ENCODE assay signal across 1 cellular context in genomic region chr1:231421971-231422797, GRCh38.
TF ChIP-seq lines count a peak whose summit lies in the region.

EGLN1 (minus strand) TSS chr1:231422287; CDS start chr1:231421888, 399 bp downstream.

TF ChIP-seq in K562, 482 proteins besides CTCF, POLR2A, EP300 and RAD21 (continued from another document and continues in another):
- TF ChIP-seq, protein P1, sequence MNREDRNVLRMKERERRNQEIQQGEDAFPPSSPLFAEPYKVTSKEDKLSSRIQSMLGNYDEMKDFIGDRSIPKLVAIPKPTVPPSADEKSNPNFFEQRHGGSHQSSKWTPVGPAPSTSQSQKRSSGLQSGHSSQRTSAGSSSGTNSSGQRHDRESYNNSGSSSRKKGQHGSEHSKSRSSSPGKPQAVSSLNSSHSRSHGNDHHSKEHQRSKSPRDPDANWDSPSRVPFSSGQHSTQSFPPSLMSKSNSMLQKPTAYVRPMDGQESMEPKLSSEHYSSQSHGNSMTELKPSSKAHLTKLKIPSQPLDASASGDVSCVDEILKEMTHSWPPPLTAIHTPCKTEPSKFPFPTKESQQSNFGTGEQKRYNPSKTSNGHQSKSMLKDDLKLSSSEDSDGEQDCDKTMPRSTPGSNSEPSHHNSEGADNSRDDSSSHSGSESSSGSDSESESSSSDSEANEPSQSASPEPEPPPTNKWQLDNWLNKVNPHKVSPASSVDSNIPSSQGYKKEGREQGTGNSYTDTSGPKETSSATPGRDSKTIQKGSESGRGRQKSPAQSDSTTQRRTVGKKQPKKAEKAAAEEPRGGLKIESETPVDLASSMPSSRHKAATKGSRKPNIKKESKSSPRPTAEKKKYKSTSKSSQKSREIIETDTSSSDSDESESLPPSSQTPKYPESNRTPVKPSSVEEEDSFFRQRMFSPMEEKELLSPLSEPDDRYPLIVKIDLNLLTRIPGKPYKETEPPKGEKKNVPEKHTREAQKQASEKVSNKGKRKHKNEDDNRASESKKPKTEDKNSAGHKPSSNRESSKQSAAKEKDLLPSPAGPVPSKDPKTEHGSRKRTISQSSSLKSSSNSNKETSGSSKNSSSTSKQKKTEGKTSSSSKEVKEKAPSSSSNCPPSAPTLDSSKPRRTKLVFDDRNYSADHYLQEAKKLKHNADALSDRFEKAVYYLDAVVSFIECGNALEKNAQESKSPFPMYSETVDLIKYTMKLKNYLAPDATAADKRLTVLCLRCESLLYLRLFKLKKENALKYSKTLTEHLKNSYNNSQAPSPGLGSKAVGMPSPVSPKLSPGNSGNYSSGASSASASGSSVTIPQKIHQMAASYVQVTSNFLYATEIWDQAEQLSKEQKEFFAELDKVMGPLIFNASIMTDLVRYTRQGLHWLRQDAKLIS (CRISPR knock-in tag; IDR thresholded peaks at IDR 0.05), result peak; percentile 87; the same call in 1 of the 2 replicates
- TF ChIP-seq MEF2D (tag; conservative IDR thresholded peaks at IDR 0.05; ENCODE audit: low read depth), result no peak
- TF ChIP-seq MEF2A (IDR thresholded peaks at IDR 0.05; ENCODE audit: control insufficient read depth, low read depth, low read length), result no peak
- no peak for TF ChIP-seq CHAMP1 (IDR thresholded peaks at IDR 0.05)
- no peak for TF ChIP-seq MAFK (IDR thresholded peaks at IDR 0.05; ENCODE audit: low read length)
- no peak; the same call in 1 of the 2 replicates for TF ChIP-seq SMARCC2 (IDR thresholded peaks at IDR 0.05; ENCODE audit: low read depth)
- 0 out of 2 replicates have a peak, but pooled peaks have one; percentile 63 for TF ChIP-seq SRSF1 (IDR thresholded peaks at IDR 0.05; ENCODE audit: low read depth, low read length)
- TF ChIP-seq TOE1 (IDR thresholded peaks at IDR 0.05; ENCODE audit: borderline replicate concordance), result no peak; the same call in 1 of the 2 replicates
- TF ChIP-seq TOE1 (CRISPR knock-in tag; IDR thresholded peaks at IDR 0.05; ENCODE audit: borderline replicate concordance, low read depth), result 0 out of 2 replicates have a peak, but pooled peaks have one; percentile 39
- TF ChIP-seq NCOA6 (IDR thresholded peaks at IDR 0.05), result no peak
- TF ChIP-seq EGR1 (conservative IDR thresholded peaks at IDR 0.05), result peak; percentile 55
- TF ChIP-seq MXD1 (CRISPR knock-in tag; IDR thresholded peaks at IDR 0.05; ENCODE audit: borderline replicate concordance, poor library complexity, severe bottlenecking), result no peak
- TF ChIP-seq ERF (CRISPR knock-in tag; IDR thresholded peaks at IDR 0.05), result peak; percentile 89
- TF ChIP-seq, protein P2, sequence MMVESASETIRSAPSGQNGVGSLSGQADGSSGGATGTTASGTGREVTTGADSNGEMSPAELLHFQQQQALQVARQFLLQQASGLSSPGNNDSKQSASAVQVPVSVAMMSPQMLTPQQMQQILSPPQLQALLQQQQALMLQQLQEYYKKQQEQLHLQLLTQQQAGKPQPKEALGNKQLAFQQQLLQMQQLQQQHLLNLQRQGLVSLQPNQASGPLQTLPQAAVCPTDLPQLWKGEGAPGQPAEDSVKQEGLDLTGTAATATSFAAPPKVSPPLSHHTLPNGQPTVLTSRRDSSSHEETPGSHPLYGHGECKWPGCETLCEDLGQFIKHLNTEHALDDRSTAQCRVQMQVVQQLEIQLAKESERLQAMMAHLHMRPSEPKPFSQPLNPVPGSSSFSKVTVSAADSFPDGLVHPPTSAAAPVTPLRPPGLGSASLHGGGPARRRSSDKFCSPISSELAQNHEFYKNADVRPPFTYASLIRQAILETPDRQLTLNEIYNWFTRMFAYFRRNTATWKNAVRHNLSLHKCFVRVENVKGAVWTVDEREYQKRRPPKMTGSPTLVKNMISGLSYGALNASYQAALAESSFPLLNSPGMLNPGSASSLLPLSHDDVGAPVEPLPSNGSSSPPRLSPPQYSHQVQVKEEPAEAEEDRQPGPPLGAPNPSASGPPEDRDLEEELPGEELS (CRISPR knock-in tag; IDR thresholded peaks at IDR 0.05; ENCODE audit: borderline replicate concordance), result 0 out of 2 replicates have a peak, but pooled peaks have one; percentile 72
- no peak for TF ChIP-seq YBX1 (IDR thresholded peaks at IDR 0.05)
- TF ChIP-seq ZNF644 (tag; IDR thresholded peaks at IDR 0.05; ENCODE audit: low read depth), result no peak
- no peak for TF ChIP-seq SREBF2 (CRISPR knock-in tag; IDR thresholded peaks at IDR 0.05)
- TF ChIP-seq HDAC2 (IDR thresholded peaks at IDR 0.05), result no peak
- no peak for TF ChIP-seq RAD51 (IDR thresholded peaks at IDR 0.05; ENCODE audit: borderline replicate concordance, low read depth)
- TF ChIP-seq MTA2 (IDR thresholded peaks at IDR 0.05; ENCODE audit: low read depth), result no peak
- TF ChIP-seq, protein P3, sequence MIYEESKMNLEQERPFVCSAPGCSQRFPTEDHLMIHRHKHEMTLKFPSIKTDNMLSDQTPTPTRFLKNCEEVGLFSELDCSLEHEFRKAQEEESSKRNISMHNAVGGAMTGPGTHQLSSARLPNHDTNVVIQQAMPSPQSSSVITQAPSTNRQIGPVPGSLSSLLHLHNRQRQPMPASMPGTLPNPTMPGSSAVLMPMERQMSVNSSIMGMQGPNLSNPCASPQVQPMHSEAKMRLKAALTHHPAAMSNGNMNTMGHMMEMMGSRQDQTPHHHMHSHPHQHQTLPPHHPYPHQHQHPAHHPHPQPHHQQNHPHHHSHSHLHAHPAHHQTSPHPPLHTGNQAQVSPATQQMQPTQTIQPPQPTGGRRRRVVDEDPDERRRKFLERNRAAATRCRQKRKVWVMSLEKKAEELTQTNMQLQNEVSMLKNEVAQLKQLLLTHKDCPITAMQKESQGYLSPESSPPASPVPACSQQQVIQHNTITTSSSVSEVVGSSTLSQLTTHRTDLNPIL (CRISPR knock-in tag; IDR thresholded peaks at IDR 0.05), result no peak
- no peak for TF ChIP-seq BRF1 (IDR thresholded peaks at IDR 0.05; ENCODE audit: borderline replicate concordance, extremely low read depth, insufficient read length)
- no peak for TF ChIP-seq SP2 (IDR thresholded peaks at IDR 0.05; ENCODE audit: extremely low read depth, low read depth, low read length, poor library complexity, severe bottlenecking)
- TF ChIP-seq ZNF707 (CRISPR knock-in tag; conservative IDR thresholded peaks at IDR 0.05), result no peak
- TF ChIP-seq E4F1 (CRISPR knock-in tag; IDR thresholded peaks at IDR 0.05; ENCODE audit: borderline replicate concordance), result no peak
- TF ChIP-seq HDAC8 (tag; IDR thresholded peaks at IDR 0.05), result peak; percentile 54; the same call in 1 of the 2 replicates
- no peak for TF ChIP-seq ZBTB1 (CRISPR knock-in tag; IDR thresholded peaks at IDR 0.05; ENCODE audit: borderline replicate concordance, low read depth)
- no peak for TF ChIP-seq EZH2 (IDR thresholded peaks at IDR 0.05; ENCODE audit: borderline replicate concordance, low read depth, low read length)
- TF ChIP-seq ZNF740 (CRISPR knock-in tag; IDR thresholded peaks at IDR 0.05), result no peak
- no peak for TF ChIP-seq ZNF740 (tag; IDR thresholded peaks at IDR 0.05)
- TF ChIP-seq ZNF77 (CRISPR knock-in tag; IDR thresholded peaks at IDR 0.05), result no peak
- TF ChIP-seq POLR2AphosphoS2 (IDR thresholded peaks at IDR 0.05; ENCODE audit: low read length), result no peak
- 0 out of 2 replicates have a peak, but pooled peaks have one; percentile 31 for TF ChIP-seq NFE2 (IDR thresholded peaks at IDR 0.05; ENCODE audit: low read depth)
- TF ChIP-seq FOXA1 (IDR thresholded peaks at IDR 0.05; ENCODE audit: borderline replicate concordance), result no peak
- TF ChIP-seq JUNB (CRISPR knock-in tag; conservative IDR thresholded peaks at IDR 0.05), result no peak
- peak; percentile 79 for TF ChIP-seq POLR2B (IDR thresholded peaks at IDR 0.05; ENCODE audit: low read depth, partially characterized antibody)
- no peak for TF ChIP-seq BCL6 (CRISPR knock-in tag; IDR thresholded peaks at IDR 0.05)
- TF ChIP-seq HNRNPK (IDR thresholded peaks at IDR 0.05; ENCODE audit: low read depth, low read length, poor library complexity, severe bottlenecking), result peak; percentile 37
- no peak for TF ChIP-seq NUFIP1 (IDR thresholded peaks at IDR 0.05; ENCODE audit: partially characterized antibody)
- no peak for TF ChIP-seq THRAP3 (IDR thresholded peaks at IDR 0.05; ENCODE audit: borderline replicate concordance)
- TF ChIP-seq, protein P4, sequence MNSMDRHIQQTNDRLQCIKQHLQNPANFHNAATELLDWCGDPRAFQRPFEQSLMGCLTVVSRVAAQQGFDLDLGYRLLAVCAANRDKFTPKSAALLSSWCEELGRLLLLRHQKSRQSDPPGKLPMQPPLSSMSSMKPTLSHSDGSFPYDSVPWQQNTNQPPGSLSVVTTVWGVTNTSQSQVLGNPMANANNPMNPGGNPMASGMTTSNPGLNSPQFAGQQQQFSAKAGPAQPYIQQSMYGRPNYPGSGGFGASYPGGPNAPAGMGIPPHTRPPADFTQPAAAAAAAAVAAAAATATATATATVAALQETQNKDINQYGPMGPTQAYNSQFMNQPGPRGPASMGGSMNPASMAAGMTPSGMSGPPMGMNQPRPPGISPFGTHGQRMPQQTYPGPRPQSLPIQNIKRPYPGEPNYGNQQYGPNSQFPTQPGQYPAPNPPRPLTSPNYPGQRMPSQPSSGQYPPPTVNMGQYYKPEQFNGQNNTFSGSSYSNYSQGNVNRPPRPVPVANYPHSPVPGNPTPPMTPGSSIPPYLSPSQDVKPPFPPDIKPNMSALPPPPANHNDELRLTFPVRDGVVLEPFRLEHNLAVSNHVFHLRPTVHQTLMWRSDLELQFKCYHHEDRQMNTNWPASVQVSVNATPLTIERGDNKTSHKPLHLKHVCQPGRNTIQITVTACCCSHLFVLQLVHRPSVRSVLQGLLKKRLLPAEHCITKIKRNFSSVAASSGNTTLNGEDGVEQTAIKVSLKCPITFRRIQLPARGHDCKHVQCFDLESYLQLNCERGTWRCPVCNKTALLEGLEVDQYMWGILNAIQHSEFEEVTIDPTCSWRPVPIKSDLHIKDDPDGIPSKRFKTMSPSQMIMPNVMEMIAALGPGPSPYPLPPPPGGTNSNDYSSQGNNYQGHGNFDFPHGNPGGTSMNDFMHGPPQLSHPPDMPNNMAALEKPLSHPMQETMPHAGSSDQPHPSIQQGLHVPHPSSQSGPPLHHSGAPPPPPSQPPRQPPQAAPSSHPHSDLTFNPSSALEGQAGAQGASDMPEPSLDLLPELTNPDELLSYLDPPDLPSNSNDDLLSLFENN (IDR thresholded peaks at IDR 0.05; ENCODE audit: low read depth in 2 of 2, low read length in 2 of 2), result no peak
- TF ChIP-seq HNRNPH1 (optimal IDR thresholded peaks at IDR 0.05; ENCODE audit: low read depth, low read length), result no peak
